Comparison of ENCODE assay signal across 14 cellular contexts in genomic region chr16:30068333-30068732, GRCh38. TPM values are rescaled to one million over a fixed set of nuclear protein-coding genes. Genes with fewer than 3 reads are reported as not detected.
DNase-seq lines count a peak whose midpoint lies in the region; ATAC-seq and TF ChIP-seq lines count a peak whose summit lies in the region.
"Had no signal": no experiment of that assay in that cellular context is flagged by ENCODE, and none has a peak within 500 bp of the region (broad histone marks: within the 10 kb centered on the region; RNA-seq: fewer than 3 reads in every experiment).

No MANE protein-coding gene starts in this region.

- no peak overlapping the region for H3K4me3 Mint-ChIP-seq in activated T-cell treated with anti-CD3 and anti-CD28 coated beads, Interleukin-2, amount 50 U/mL, for 72 hours

- H3K27ac Mint-ChIP-seq in activated T-cell treated with anti-CD3 and anti-CD28 coated beads, Interleukin-2, amount 50 U/mL, for 72 hours = peak overlapping the region; percentile 76

- H3K4me3 ChIP-seq in WI38 (ENCODE audit: low read depth, low read length) (peak overlapping the region; percentile 14), esophagus squamous epithelium (peak overlapping the region in 2 of 4 donors; percentile 19 to 98), stomach smooth muscle (ENCODE audit: low read length in 2 of 2) (peak overlapping the region in 1 of 2 donors; percentile 58)
- H3K4me3 ChIP-seq: lung had no signal

- intact Hi-C loops in esophagus squamous epithelium (cut with DNase I) = no loop called here

- H3K27ac ChIP-seq in esophagus squamous epithelium (peak overlapping the region; percentile 28 to 100 (median 78)), stomach smooth muscle (ENCODE audit: low read length) (peak overlapping the region; percentile 67)
- H3K27ac ChIP-seq: C4-2B had no signal

- no peaks in the 10 kb centered on the region for H3K9me3 Mint-ChIP-seq in activated T-cell treated with anti-CD3 and anti-CD28 coated beads, Interleukin-2, amount 50 U/mL, for 72 hours

- no peaks in the 10 kb centered on the region for H3K27me3 Mint-ChIP-seq in activated T-cell treated with anti-CD3 and anti-CD28 coated beads, Interleukin-2, amount 50 U/mL, for 72 hours (ENCODE audit: low read depth)

- H3K27me3 ChIP-seq in esophagus squamous epithelium (no peaks in the 10 kb centered on the region), stomach smooth muscle (ENCODE audit: control insufficient read depth in 1 of 2, insufficient read depth in 2 of 2, low read length in 2 of 2) (no peaks in the 10 kb centered on the region)

- peak overlapping the region; percentile 31 to 36 for H3K9ac ChIP-seq in stomach smooth muscle (ENCODE audit: low read length in 2 of 2)

- no peak for DNase-seq in activated T-cell treated with anti-CD3 and anti-CD28 coated beads, Interleukin-2, amount 50 U/mL, for 72 hours
- DNase-seq in activated T-cell treated with anti-CD3 and anti-CD28 coated beads for 4 hours (no peak), esophagus squamous epithelium (lab: John Stamatoyannopoulos, UW) (no peak), SKM-1 treated with dmso at 0.1 percent for 144 hours (lab: John Stamatoyannopoulos, UW; ENCODE audit: unreplicated experiment) (no peak)
- DNase-seq: H7, NCI-H187 treated with DMSO at 0.1 percent for 48 hours had no signal

- H3K4me1 Mint-ChIP-seq in activated T-cell treated with anti-CD3 and anti-CD28 coated beads, Interleukin-2, amount 50 U/mL, for 72 hours (ENCODE audit: low read depth) = peaks cover 43% of the 10 kb centered on the region

- H3K36me3 ChIP-seq in esophagus squamous epithelium (peaks cover 36 to 66% (median 50%) of the 10 kb centered on the region in 3 donors), stomach smooth muscle (ENCODE audit: control insufficient read depth in 2 of 2, insufficient read depth in 2 of 2, low read length in 2 of 2) (peaks cover 39 to 44% of the 10 kb centered on the region in 2 donors)

- no peak for TF ChIP-seq CTCF in WI38 (IDR thresholded peaks at IDR 0.05; ENCODE audit: low read depth, low read length)
- no peak for TF ChIP-seq CTCF in esophagus squamous epithelium (IDR thresholded peaks at IDR 0.05)

- no peak for ATAC-seq in activated T-cell treated with anti-CD3 and anti-CD28 coated beads, Interleukin-2, amount 50 U/mL, for 72 hours (replicated peaks in 1 of 2)
- ATAC-seq in GM19023 (IDR thresholded peaks at IDR 0.05; ENCODE audit: unreplicated experiment) (no peak), HG03159 (IDR thresholded peaks at IDR 0.05; ENCODE audit: unreplicated experiment) (no peak)
- ATAC-seq: esophagus mucosa had no signal

- WGBS in esophagus squamous epithelium, 2 donors = 75 to 77% methylated on average over 8 to 9 of the region's 9 CpGs

- H3K4me1 ChIP-seq in esophagus squamous epithelium = peaks cover 43 to 67% (median 45%) of the 10 kb centered on the region in 3 donors
- peaks cover 65% of the 10 kb centered on the region for H3K4me1 ChIP-seq in stomach smooth muscle (ENCODE audit: control insufficient read depth, insufficient read depth, low read length)

- peaks cover 24 to 45% of the 10 kb centered on the region in 2 donors for H3K36me3 Mint-ChIP-seq in activated T-cell treated with anti-CD3 and anti-CD28 coated beads, Interleukin-2, amount 50 U/mL, for 72 hours (ENCODE audit: insufficient read depth in 2 of 2)

- no peaks in the 10 kb centered on the region for H3K9me3 ChIP-seq in esophagus squamous epithelium
- H3K9me3 ChIP-seq in stomach smooth muscle (ENCODE audit: control insufficient read depth in 2 of 2, low read length in 2 of 2) = no peaks in the 10 kb centered on the region

- TF ChIP-seq POLR2A in esophagus squamous epithelium (IDR thresholded peaks at IDR 0.05) = no peak

RNA-seq across cellular contexts. Expression of gene ALDOA, which starts 2.8 kb away (rescaled TPM):
- 100 to 1,000 TPM; 857 to 918 TPM for total RNA-seq in activated T-cell treated with anti-CD3 and anti-CD28 coated beads, Interleukin-2, amount 50 U/mL, for 72 hours
- total RNA-seq in esophagus squamous epithelium = 1,000 to 10,000 TPM; 1,024 to 1,551 (median 1,380) TPM

RNA-seq across cellular contexts. Expression of gene PPP4C, which starts 7.5 kb away (rescaled TPM):
- total RNA-seq in activated T-cell treated with anti-CD3 and anti-CD28 coated beads, Interleukin-2, amount 50 U/mL, for 72 hours = 100 to 1,000 TPM; 114 to 124 TPM
- 100 to 1,000 TPM in 1 of 4 donors, 10 to 100 TPM in 3; 67.9 to 100 (median 78.4) TPM for total RNA-seq in esophagus squamous epithelium

RNA-seq across cellular contexts. Expression of gene TBX6, which starts 23.4 kb away (rescaled TPM):
- total RNA-seq in activated T-cell treated with anti-CD3 and anti-CD28 coated beads, Interleukin-2, amount 50 U/mL, for 72 hours = 1 to 10 TPM; 4.2 to 5.8 TPM
- total RNA-seq in esophagus squamous epithelium = 1 to 10 TPM; 1.9 to 6.2 (median 4.7) TPM

RNA-seq across cellular contexts. Expression of gene YPEL3, which starts 27.7 kb away (rescaled TPM):
- total RNA-seq in activated T-cell treated with anti-CD3 and anti-CD28 coated beads, Interleukin-2, amount 50 U/mL, for 72 hours = 10 to 100 TPM; 60.2 to 77.8 TPM
- total RNA-seq in esophagus squamous epithelium = 100 to 1,000 TPM in 1 of 4 donors, 10 to 100 TPM in 3; 26.4 to 131 (median 63.0) TPM

RNA-seq across cellular contexts. Expression of gene TLCD3B, which starts 37.3 kb away (rescaled TPM):
- 1 to 10 TPM; 4.5 to 6.9 TPM for total RNA-seq in activated T-cell treated with anti-CD3 and anti-CD28 coated beads, Interleukin-2, amount 50 U/mL, for 72 hours
- total RNA-seq in esophagus squamous epithelium = not detected
- total RNA-seq: SK-MEL-5 had no signal
